8 cellular contexts compared by ENCODE assay signal in genomic region chr5:141664733-141665461, GRCh38. TPM values are rescaled to one million over a fixed set of nuclear protein-coding genes. Genes with fewer than 3 reads are reported as not detected.
DNase-seq lines count a peak whose midpoint lies in the region; ATAC-seq and TF ChIP-seq lines count a peak whose summit lies in the region.

No MANE protein-coding gene starts in this region.

- H3K36me3 Mint-ChIP-seq in CD4-positive, alpha-beta memory T cell: no peaks in the 10 kb centered on the region
- H3K36me3 Mint-ChIP-seq in endothelial cell (ENCODE audit: low read depth, unreplicated experiment) (peaks cover 40% of the 10 kb centered on the region), naive B cell (no peaks in the 10 kb centered on the region)
- peaks cover 16% of the 10 kb centered on the region for H3K36me3 Mint-ChIP-seq in stimulated activated effector memory CD8-positive, alpha-beta T cell treated with anti-CD3 and anti-CD28 coated beads, Interleukin-12 subunit alpha, Interleukin-12 subunit beta, amount 100 ng/mL, for 72 hours

- H3K27ac Mint-ChIP-seq in CD4-positive, alpha-beta memory T cell: no peak overlapping the region
- H3K27ac Mint-ChIP-seq in endothelial cell (ENCODE audit: unreplicated experiment): peak overlapping the region; percentile 24
- H3K27ac Mint-ChIP-seq in naive B cell: no peak overlapping the region
- H3K27ac Mint-ChIP-seq in stimulated activated effector memory CD8-positive, alpha-beta T cell treated with anti-CD3 and anti-CD28 coated beads, Interleukin-12 subunit alpha, Interleukin-12 subunit beta, amount 100 ng/mL, for 72 hours: no peak overlapping the region

- H3K27ac ChIP-seq in CD4-positive, alpha-beta memory T cell (ENCODE audit: low read depth, low read length): no peak overlapping the region

- no peaks in the 10 kb centered on the region for H3K4me1 ChIP-seq in CD4-positive, alpha-beta memory T cell (ENCODE audit: insufficient read depth, low read length)

- POLR2A ChIA-PET in CD4-positive, alpha-beta memory T cell (lab: Charles Lee; ENCODE audit: partially characterized antibody): interaction anchor here (0.6 to 1.6 kb wide), 7 partner anchors 8 to 295 kb away, joined by 3 to 7 read pairs (median 3); no protein-coding TSS in a partner anchor

- H3K4me3 Mint-ChIP-seq in CD4-positive, alpha-beta memory T cell: no peak overlapping the region
- H3K4me3 Mint-ChIP-seq in endothelial cell (ENCODE audit: unreplicated experiment) (peak overlapping the region; percentile 67), naive B cell (no peak overlapping the region)
- H3K4me3 Mint-ChIP-seq in stimulated activated effector memory CD8-positive, alpha-beta T cell treated with anti-CD3 and anti-CD28 coated beads, Interleukin-12 subunit alpha, Interleukin-12 subunit beta, amount 100 ng/mL, for 72 hours: no peak overlapping the region

- CTCF ChIA-PET in CD4-positive, alpha-beta memory T cell (lab: Charles Lee; ENCODE audit: partially characterized antibody): interaction anchor here (0.6 to 7.8 kb wide), 32 partner anchors 11 to 479 kb away, joined by 3 to 69 read pairs (median 4); partner anchors contain the start of genes ARAP3, DIAPH1, FCHSD1 and HDAC3

- no peak overlapping the region for H3K4me3 ChIP-seq in CD4-positive, alpha-beta memory T cell (ENCODE audit: low read length in 2 of 2)

- H3K27me3 ChIP-seq in CD4-positive, alpha-beta memory T cell (ENCODE audit: insufficient read depth, low read length): no peaks in the 10 kb centered on the region

- TF ChIP-seq CTCF in endothelial cell (IDR thresholded peaks at IDR 0.05; ENCODE audit: unreplicated experiment): peak; percentile 92

- H3K4me1 Mint-ChIP-seq in CD4-positive, alpha-beta memory T cell: peaks cover 2 to 5% (median 4%) of the 10 kb centered on the region in 4 donors
- H3K4me1 Mint-ChIP-seq in endothelial cell (ENCODE audit: unreplicated experiment) (peaks cover 22% of the 10 kb centered on the region), naive B cell (peaks cover 4 to 7% (median 6%) of the 10 kb centered on the region in 3 donors)
- peaks cover 6% of the 10 kb centered on the region for H3K4me1 Mint-ChIP-seq in stimulated activated effector memory CD8-positive, alpha-beta T cell treated with anti-CD3 and anti-CD28 coated beads, Interleukin-12 subunit alpha, Interleukin-12 subunit beta, amount 100 ng/mL, for 72 hours

- no peaks in the 10 kb centered on the region for H3K9me3 Mint-ChIP-seq in CD4-positive, alpha-beta memory T cell
- H3K9me3 Mint-ChIP-seq in endothelial cell (ENCODE audit: unreplicated experiment) (no peaks in the 10 kb centered on the region), naive B cell (no peaks in the 10 kb centered on the region)
- H3K9me3 Mint-ChIP-seq in stimulated activated effector memory CD8-positive, alpha-beta T cell treated with anti-CD3 and anti-CD28 coated beads, Interleukin-12 subunit alpha, Interleukin-12 subunit beta, amount 100 ng/mL, for 72 hours: no peaks in the 10 kb centered on the region

- DNase-seq in CD4-positive, alpha-beta memory T cell: peak; percentile 58 to 69 (median 59)
- DNase-seq in NCI-H774 (lab: John Stamatoyannopoulos, UW): peak; percentile 39
- peak; percentile 91 for DNase-seq in activated CD8-positive, alpha-beta memory T cell treated with anti-CD3 and anti-CD28 coated beads for 24 hours
- peak; percentile 81 for DNase-seq in endothelial cell (ENCODE audit: low spot score)
- DNase-seq in naive B cell: peak; percentile 73
- peak; percentile 67 to 88 for DNase-seq in stimulated activated effector memory CD8-positive, alpha-beta T cell treated with anti-CD3 and anti-CD28 coated beads, Interleukin-12 subunit alpha, Interleukin-12 subunit beta, amount 100 ng/mL, for 72 hours (ENCODE audit: low spot score in 2 of 2)

- no peaks in the 10 kb centered on the region for H3K36me3 ChIP-seq in CD4-positive, alpha-beta memory T cell (ENCODE audit: insufficient read depth, low read length)

- intact Hi-C loops in CD4-positive, alpha-beta memory T cell (cut with micrococcal nuclease): loop anchor here (1.0 to 10.0 kb wide), 6 partner anchors 149 to 480 kb away; partner anchors contain the start of gene RNF14

- ATAC-seq in GM19043 (IDR thresholded peaks at IDR 0.05; ENCODE audit: low read depth, unreplicated experiment) (peak; percentile 91), HG03175 (IDR thresholded peaks at IDR 0.05; ENCODE audit: unreplicated experiment) (peak; percentile 95), naive B cell (ENCODE audit: low read depth in 2 of 2) (peak; percentile 96 to 99)
- peak; percentile 92 for ATAC-seq in stimulated activated effector memory CD8-positive, alpha-beta T cell treated with anti-CD3 and anti-CD28 coated beads, Interleukin-12 subunit alpha, Interleukin-12 subunit beta, amount 100 ng/mL, for 72 hours

- H3K27me3 Mint-ChIP-seq in CD4-positive, alpha-beta memory T cell: no peaks in the 10 kb centered on the region
- peaks cover 11% of the 10 kb centered on the region for H3K27me3 Mint-ChIP-seq in endothelial cell (ENCODE audit: unreplicated experiment)
- H3K27me3 Mint-ChIP-seq in naive B cell: peaks cover 0 to 14% (median 9%) of the 10 kb centered on the region in 3 donors

- no peaks in the 10 kb centered on the region for H3K9me3 ChIP-seq in CD4-positive, alpha-beta memory T cell (ENCODE audit: control insufficient read depth in 1 of 2, low read length in 2 of 2)

RNA-seq across cellular contexts. Expression of gene FCHSD1, which starts 13.7 kb away (rescaled TPM):
- 100 to 1,000 TPM; 106 to 110 TPM for total RNA-seq in CD4-positive, alpha-beta memory T cell
- polyA plus RNA-seq in CD4-positive, alpha-beta memory T cell: 1 to 10 TPM; 7.1 to 9.9 TPM
- 63.3 TPM for total RNA-seq in endothelial cell (ENCODE audit: unreplicated experiment)
- 10 to 100 TPM in 2 of 6 donors, 1 to 10 TPM in 4; 4.9 to 12.1 (median 8.2) TPM for polyA plus RNA-seq in naive B cell (ENCODE audit: low read depth in 6 of 6)

RNA-seq across cellular contexts. Expression of gene ARAP3, which starts 17.1 kb away (rescaled TPM):
- total RNA-seq in CD4-positive, alpha-beta memory T cell: 10 to 100 TPM; 14.7 to 16.4 TPM
- under 1 TPM in 1 of 2 donors, not detected in 1; 0.73 TPM for polyA plus RNA-seq in CD4-positive, alpha-beta memory T cell
- total RNA-seq in endothelial cell (ENCODE audit: unreplicated experiment): 239 TPM
- not detected for polyA plus RNA-seq in naive B cell (ENCODE audit: low read depth in 6 of 6)

RNA-seq across cellular contexts. Expression of gene RELL2, which starts 28.1 kb away (rescaled TPM):
- 10 to 100 TPM; 20.4 to 21.3 TPM for total RNA-seq in CD4-positive, alpha-beta memory T cell
- 1 to 10 TPM; 3.0 to 5.4 TPM for polyA plus RNA-seq in CD4-positive, alpha-beta memory T cell
- 17.4 TPM for total RNA-seq in endothelial cell (ENCODE audit: unreplicated experiment)
- polyA plus RNA-seq in naive B cell (ENCODE audit: low read depth in 6 of 6): 1 to 10 TPM; 1.3 to 3.8 (median 2.3) TPM

RNA-seq across cellular contexts. Expression of gene HDAC3, which starts 28.2 kb away (rescaled TPM):
- total RNA-seq in CD4-positive, alpha-beta memory T cell: 10 to 100 TPM; 85.1 to 91.0 TPM
- 100 to 1,000 TPM in 1 of 2 donors, 10 to 100 TPM in 1; 92.8 to 137 TPM for polyA plus RNA-seq in CD4-positive, alpha-beta memory T cell
- total RNA-seq in endothelial cell (ENCODE audit: unreplicated experiment): 84.9 TPM
- 100 to 1,000 TPM in 3 of 6 donors, 10 to 100 TPM in 3; 88.0 to 173 (median 99.5) TPM for polyA plus RNA-seq in naive B cell (ENCODE audit: low read depth in 6 of 6)

RNA-seq across cellular contexts. Expression of gene DIAPH1, which starts 46.1 kb away (rescaled TPM):
- 100 to 1,000 TPM; 211 TPM for total RNA-seq in CD4-positive, alpha-beta memory T cell
- 100 to 1,000 TPM in 1 of 2 donors, 10 to 100 TPM in 1; 81.5 to 145 TPM for polyA plus RNA-seq in CD4-positive, alpha-beta memory T cell
- total RNA-seq in endothelial cell (ENCODE audit: unreplicated experiment): 149 TPM
- polyA plus RNA-seq in naive B cell (ENCODE audit: low read depth in 6 of 6): 10 to 100 TPM; 29.5 to 54.9 (median 45.9) TPM

Comparison
In these comparisons a context has a peak if more than half of its experiments do, and no peak if none do; other contexts are left out.
1. DNase-seq: peak in every context shown above with its lines; median percentile 91 in activated CD8-positive, alpha-beta memory T cell treated with anti-CD3 and anti-CD28 coated beads for 24 hours; 81 in endothelial cell; 78 in stimulated activated effector memory CD8-positive, alpha-beta T cell treated with anti-CD3 and anti-CD28 coated beads, Interleukin-12 subunit alpha, Interleukin-12 subunit beta, amount 100 ng/mL, for 72 hours; 73 in naive B cell; 59 in CD4-positive, alpha-beta memory T cell; 39 in NCI-H774.
2. RNA of gene ARAP3, which starts 17.1 kb away (total RNA-seq): 239 TPM in endothelial cell (single experiment); 14.7 to 16.4 TPM in CD4-positive, alpha-beta memory T cell; every median in the first group is over 10 times any median in the second.
3. Peak in every context shown above with its lines, with median percentiles within 50 percentile points of each other: ATAC-seq.